ENCODE assay signal across 14 cellular contexts in genomic region chr3:150607267-150608065, GRCh38. TPM values are rescaled to one million over a fixed set of nuclear protein-coding genes. Genes with fewer than 3 reads are reported as not detected.
DNase-seq lines count a peak whose midpoint lies in the region; ATAC-seq, FAIRE-seq and TF ChIP-seq lines count a peak whose summit lies in the region.
"Had no signal": no experiment of that assay in that cellular context is flagged by ENCODE, and none has a peak within 500 bp of the region (broad histone marks: within the 10 kb centered on the region; RNA-seq: fewer than 3 reads in every experiment).

No MANE protein-coding gene starts in this region.

- H3K36me3 ChIP-seq in A673 (ENCODE audit: insufficient read depth, low read length, poor library complexity, severe bottlenecking), result peaks cover 8% of the 10 kb centered on the region
- peaks cover 62% of the 10 kb centered on the region for H3K36me3 ChIP-seq in SK-N-MC (ENCODE audit: insufficient read depth, low read length)
- H3K36me3 ChIP-seq in upper lobe of right lung, result peaks cover 10% of the 10 kb centered on the region

- ATAC-seq in upper lobe of right lung (no peak), HG03460 (IDR thresholded peaks at IDR 0.05; ENCODE audit: unreplicated experiment) (no peak)

- H3K9me3 Mint-ChIP-seq in immature natural killer cell, result no peaks in the 10 kb centered on the region
- H3K9me3 Mint-ChIP-seq: T-helper 1 cell treated with Interleukin-12 subunit alpha and Interleukin-12 subunit beta and Interleukin-4 antibody, amounts not matched to agents 30 μg/mL and 1 μg/mL, for 36 hours had no signal

- TF ChIP-seq CTCF in A673 (conservative IDR thresholded peaks at IDR 0.05; ENCODE audit: low read depth, low read length) (no peak), upper lobe of right lung (IDR thresholded peaks at IDR 0.05) (no peak)

- no peaks in the 10 kb centered on the region for H3K9me3 ChIP-seq in A673 (ENCODE audit: low read depth, low read length, poor library complexity, severe bottlenecking)
- no peaks in the 10 kb centered on the region; the same call in 1 of the 2 replicates for H3K9me3 ChIP-seq in SK-N-MC (ENCODE audit: low read depth, low read length)
- no peaks in the 10 kb centered on the region for H3K9me3 ChIP-seq in upper lobe of right lung

- peaks cover 12 to 20% (median 17%) of the 10 kb centered on the region in 3 donors for H3K27me3 Mint-ChIP-seq in immature natural killer cell (ENCODE audit: low read depth in 3 of 3)

- FAIRE-seq in GM12891 (lab: Jason Lieb, UNC), result peak; percentile 66
- FAIRE-seq: GM19239, urothelium cell line had no signal

- H3K9ac ChIP-seq in SK-N-MC (ENCODE audit: insufficient read length), result no peak overlapping the region

- peak overlapping the region; percentile 42 to 100 (median 74) for H3K27ac Mint-ChIP-seq in immature natural killer cell
- H3K27ac Mint-ChIP-seq: T-helper 1 cell treated with Interleukin-12 subunit alpha and Interleukin-12 subunit beta and Interleukin-4 antibody, amounts not matched to agents 30 μg/mL and 1 μg/mL, for 36 hours had no signal

- intact Hi-C loops in A673 (cut with micrococcal nuclease; ENCODE audit: unreplicated experiment) (no loop called here), upper lobe of right lung (cut with DNase I) (no loop called here)

- H3K4me3 Mint-ChIP-seq in immature natural killer cell, result peak overlapping the region; percentile 0 to 98 (median 35)
- H3K4me3 Mint-ChIP-seq: T-helper 1 cell treated with Interleukin-12 subunit alpha and Interleukin-12 subunit beta and Interleukin-4 antibody, amounts not matched to agents 30 μg/mL and 1 μg/mL, for 36 hours had no signal

- H3K27ac ChIP-seq in A673 (ENCODE audit: low read depth, low read length, poor library complexity, severe bottlenecking) (no peak overlapping the region), SK-N-MC (peak overlapping the region; percentile 27), upper lobe of right lung (no peak overlapping the region)
- H3K27ac ChIP-seq: C4-2B had no signal

- DNase-seq in A673 (ENCODE audit: low spot score) (peak; percentile 65), GM12891 (ENCODE audit: insufficient read length, low spot score) (no peak), SK-N-MC (ENCODE audit: low read depth, low spot score) (no peak), immature natural killer cell (no peak), upper lobe of right lung (no peak), NCI-H524 treated with DMSO at 0.1 percent for 48 hours (lab: John Stamatoyannopoulos, UW) (no peak), NCI-H2107 (lab: John Stamatoyannopoulos, UW) (no peak)
- DNase-seq: hypothalamus, NCI-H1105 had no signal

- H3K36me3 Mint-ChIP-seq in immature natural killer cell, result peaks cover 1 to 19% (median 5%) of the 10 kb centered on the region in 3 donors

- POLR2A ChIA-PET in A673 (lab: Charles Lee; ENCODE audit: low non-redundant PET), result interaction anchor here (0.5 kb wide), 1 partner anchor 10 kb away, joined by 5 read pairs; no protein-coding TSS in a partner anchor

- H3K4me1 ChIP-seq in A673 (ENCODE audit: insufficient read depth, low read length, poor library complexity, severe bottlenecking), result peaks cover 23% of the 10 kb centered on the region
- H3K4me1 ChIP-seq in upper lobe of right lung, result peaks cover 49% of the 10 kb centered on the region

- CTCF ChIA-PET in A673 (lab: Charles Lee), result no interaction called here

- H3K27me3 ChIP-seq in A673 (replicated peaks; ENCODE audit: insufficient read depth, low read depth, low read length, poor library complexity) (no peaks in the 10 kb centered on the region), upper lobe of right lung (no peaks in the 10 kb centered on the region)

- TF ChIP-seq POLR2A in GM12891 (IDR thresholded peaks at IDR 0.05; ENCODE audit: low read depth, low read length), result no peak

- H3K4me3 ChIP-seq in A673 (ENCODE audit: low read depth, low read length, poor library complexity, severe bottlenecking) (no peak overlapping the region), SK-N-MC (peak overlapping the region; percentile 36), upper lobe of right lung (no peak overlapping the region)

- no TSS peak for BruUV-seq in A673 (replicated peaks; lab: Mats Ljungman, UMichigan)

- H3K4me1 Mint-ChIP-seq in immature natural killer cell, result peaks cover 82 to 93% of the 10 kb centered on the region in 2 donors

TF ChIP-seq in GM12891, 5 proteins besides CTCF, POLR2A, EP300 and RAD21:
- TF ChIP-seq POLR2AphosphoS5 (IDR thresholded peaks at IDR 0.05; ENCODE audit: low read depth, low read length), result no peak
- TF ChIP-seq POU2F2 (IDR thresholded peaks at IDR 0.05; ENCODE audit: low read depth, low read length), result peak; percentile 87

RNA-seq across cellular contexts. Expression of gene SELENOT, which starts 4.3 kb away (rescaled TPM):
- total RNA-seq in A673 (2021) (99.4 and 108 TPM in 2 replicates), upper lobe of right lung (118 TPM)
- polyA plus RNA-seq in GM12891 (2012; ENCODE audit: low read depth, missing spikeins), result 85.9 TPM
- polyA plus RNA-seq in immature natural killer cell, result 100 to 1,000 TPM; 421 to 768 (median 558) TPM
